In genomic region chr6:91580635-91581034, GRCh38 we compare ENCODE assay signal across 22 cellular contexts.
"Had no signal": no experiment of that assay in that cellular context is flagged by ENCODE, and none has a peak within 500 bp of the region (broad histone marks: within the 10 kb centered on the region; RNA-seq: fewer than 3 reads in every experiment).

No MANE protein-coding gene starts in this region.

- H3K27ac ChIP-seq: dorsolateral prefrontal cortex, esophagus muscularis mucosa, gastrocnemius medialis, neutrophil, pancreas, right lobe of liver, thoracic aorta, tibial nerve, upper lobe of right lung, uterus had no signal

- H3K36me3 ChIP-seq: esophagus muscularis mucosa, gastrocnemius medialis, neutrophil, pancreas, right lobe of liver, thoracic aorta, tibial nerve, upper lobe of right lung, uterus had no signal

- ATAC-seq: gastrocnemius medialis; left lobe of liver; mucosa of descending colon; natural killer cell treated with Interleukin-12 subunit alpha and Interleukin-12 subunit beta and Interleukin-15 and Interleukin-18, amount 100 ng/mL, for 72 hours; pancreas; right lobe of liver; stimulated activated naive B cell treated with anti-CD40 and anti-IgM and Interleukin-4, amounts not matched to agents 10 μg/mL and 1 μg/mL and 100 μg/mL, for 72 hours; upper lobe of right lung had no signal

- H3K4me3 ChIP-seq: dorsolateral prefrontal cortex, esophagus muscularis mucosa, gastrocnemius medialis, lung, mucosa of descending colon, pancreas, right lobe of liver, thoracic aorta, tibial nerve, upper lobe of right lung, uterus had no signal

- DNase-seq: dorsolateral prefrontal cortex; effector CD4-positive, alpha-beta T cell; endodermal cell; gastrocnemius medialis; head of caudate nucleus; mucosa of descending colon; naive B cell; pancreas; right lobe of liver; small intestine; stimulated activated CD4-positive, alpha-beta T cell treated with anti-CD3 and anti-CD28 coated beads, Interleukin-15, amount 100 ng/mL, for 24 hours; stimulated activated CD4-positive, alpha-beta T cell treated with anti-CD3 and anti-CD28 coated beads, Interleukin-2, amount 100 ng/mL, for 48 hours; stimulated activated naive B cell treated with anti-CD40 and anti-IgM and Interleukin-4, amounts not matched to agents 10 μg/mL and 1 μg/mL and 100 μg/mL, for 72 hours; upper lobe of right lung; uterus had no signal

- H3K4me1 ChIP-seq: esophagus muscularis mucosa, gastrocnemius medialis, pancreas, right lobe of liver, tibial nerve, upper lobe of right lung, uterus had no signal

- H3K9me3 ChIP-seq: esophagus muscularis mucosa, gastrocnemius medialis, mucosa of descending colon, neutrophil, pancreas, right lobe of liver, thoracic aorta, tibial nerve, upper lobe of right lung, uterus had no signal

- H3K27me3 ChIP-seq: dorsolateral prefrontal cortex, esophagus muscularis mucosa, gastrocnemius medialis, neutrophil, pancreas, right lobe of liver, tibial nerve, upper lobe of right lung, uterus had no signal
